In genomic region chr19:19959151-19959799, GRCh38 we compare ENCODE assay signal across 8 cellular contexts. TPM values are rescaled to one million over a fixed set of nuclear protein-coding genes. Genes with fewer than 3 reads are reported as not detected.
DNase-seq lines count a peak whose midpoint lies in the region; ATAC-seq, FAIRE-seq and TF ChIP-seq lines count a peak whose summit lies in the region.
"Not testable (repeated sequence)": the region's sequence is repeated elsewhere in the genome, so short reads cannot be mapped to it uniquely, and the experiment has no call there.

No MANE protein-coding gene starts in this region.

- not testable (repeated sequence) for H3K9me3 Mint-ChIP-seq in GM23338, activated B cell treated with CpG ODN at 0.5 μM for 24 hours, naive B cell

- CTCF ChIA-PET in AG04450 (lab: Charles Lee) (interaction anchor here (0.9 kb wide), 1 partner anchor 427 kb away, joined by 3 read pairs; no protein-coding TSS in a partner anchor), activated B cell treated with CpG ODN at 0.5 μM for 24 hours (lab: Charles Lee) (interaction anchor here (0.8 to 3.4 kb wide), 3 partner anchors 316 to 427 kb away, joined by 3 to 19 read pairs (median 4); partner anchors contain the start of genes GMIP and LPAR2)

- H4K20me1 ChIP-seq in GM23338 (replicated peaks; ENCODE audit: insufficient read depth) = not testable (repeated sequence)

- H3K9me2 ChIP-seq in GM23338 (ENCODE audit: insufficient read depth) = not testable (repeated sequence)

- H3K4me3 ChIP-seq in AG04450 (ENCODE audit: low read depth, low read length); adipocyte (ENCODE audit: low read length): not testable (repeated sequence)
- H3K4me3 ChIP-seq in GM23338 = 0 out of 2 replicates have a peak overlapping the region, but pooled peaks have one; percentile 37

- intact Hi-C loops in activated B cell treated with CpG ODN at 0.5 μM for 24 hours (cut with micrococcal nuclease) = loop anchor here (1.0 to 2.0 kb wide), 5 partner anchors 80 to 427 kb away; partner anchors contain the start of genes ATP13A1, GMIP and ZNF682

- not testable (repeated sequence) for ATAC-seq in GM23338; activated B cell treated with CpG ODN at 0.5 μM for 24 hours (ENCODE audit: low read depth); naive B cell (ENCODE audit: low read depth in 2 of 2)

- not testable (repeated sequence) for H3K27ac Mint-ChIP-seq in GM23338, activated B cell treated with CpG ODN at 0.5 μM for 24 hours, naive B cell

- not testable (repeated sequence) for H3K4me1 ChIP-seq in GM23338 (ENCODE audit: insufficient read depth); adipocyte (ENCODE audit: control insufficient read depth, insufficient read depth, low read length)

- not testable (repeated sequence) for H3K4me3 Mint-ChIP-seq in GM23338
- H3K4me3 Mint-ChIP-seq in activated B cell treated with CpG ODN at 0.5 μM for 24 hours (peak overlapping the region; percentile 19), naive B cell (peak overlapping the region in 7 of 8 donors; percentile 7 to 78 (median 57))

- DNase-seq in AG04450 (ENCODE audit: low read depth, low spot score) (peak; percentile 3), GM23338 (ENCODE audit: low spot score) (peak; percentile 88), NCI-H345 treated with DMSO at 0.1 percent for 48 hours (lab: John Stamatoyannopoulos, UW; ENCODE audit: unreplicated experiment) (peak; percentile 7), activated B cell treated with CpG ODN at 0.5 μM for 24 hours (peak; percentile 56), adipocyte (ENCODE audit: low read depth) (peak; percentile 85), naive B cell (peak; percentile 57)
- DNase-seq in frontal cortex (ENCODE audit: low spot score in 2 of 2) = not testable (repeated sequence)
- peak; percentile 52 for DNase-seq in stimulated activated CD4-positive, alpha-beta T cell treated with anti-CD3 and anti-CD28 coated beads, Interleukin-4, amount 100 ng/mL, for 48 hours (ENCODE audit: low read depth in 2 of 2)

- H3K79me2 ChIP-seq in GM23338 (replicated peaks; ENCODE audit: insufficient read depth) = not testable (repeated sequence)

- not testable (repeated sequence) for H3K36me3 ChIP-seq in GM23338 (ENCODE audit: insufficient read depth); adipocyte (ENCODE audit: control insufficient read depth, insufficient read depth, low read length, severe bottlenecking)

- H3K4me2 ChIP-seq in GM23338 = peak overlapping the region; percentile 66; the same call in 1 of the 2 replicates

- H3K36me3 Mint-ChIP-seq in GM23338 (ENCODE audit: low read depth); activated B cell treated with CpG ODN at 0.5 μM for 24 hours (ENCODE audit: low read depth); naive B cell: not testable (repeated sequence)

- FAIRE-seq in frontal cortex (lab: Jason Lieb, UNC) = peak; percentile 17

- POLR2A ChIA-PET in AG04450 (lab: Yijun Ruan, JAX) = not testable (repeated sequence)
- POLR2A ChIA-PET in activated B cell treated with CpG ODN at 0.5 μM for 24 hours (lab: Charles Lee) = interaction anchor here (1.1 to 1.8 kb wide), 2 partner anchors 93 to 427 kb away, joined by 3 to 4 read pairs; partner anchors contain the start of gene ZNF253

- not testable (repeated sequence) for H3K4me1 Mint-ChIP-seq in GM23338, activated B cell treated with CpG ODN at 0.5 μM for 24 hours, naive B cell

- not testable (repeated sequence) for H3K27ac ChIP-seq in AG04450 (ENCODE audit: low read depth, low read length); GM23338 (ENCODE audit: low read depth)

- H3K9ac ChIP-seq in adipocyte (ENCODE audit: low read length) = not testable (repeated sequence)

- H3K27me3 Mint-ChIP-seq in GM23338 (ENCODE audit: insufficient read depth, low read depth, poor library complexity); activated B cell treated with CpG ODN at 0.5 μM for 24 hours; naive B cell: not testable (repeated sequence)

- peaks cover 19% of the 10 kb centered on the region for H3K9me3 ChIP-seq in AG04450 (ENCODE audit: control insufficient read depth, insufficient read depth, low read length)
- H3K9me3 ChIP-seq in adipocyte (ENCODE audit: control insufficient read depth, low read length) = not testable (repeated sequence)

- not testable (repeated sequence) for H3K27me3 ChIP-seq in AG04450 (ENCODE audit: control insufficient read depth, insufficient read depth, low read length); GM23338 (ENCODE audit: insufficient read depth); adipocyte (replicated peaks; ENCODE audit: control insufficient read depth, insufficient read depth, low read length)

- not testable (repeated sequence) for H3F3A ChIP-seq in GM23338 (replicated peaks; ENCODE audit: low read depth)

- TF ChIP-seq CTCF in AG04450 (IDR thresholded peaks at IDR 0.05; ENCODE audit: low read depth, low read length) = peak; percentile 54
- peak; percentile 72 to 84 for TF ChIP-seq CTCF in GM23338 (conservative IDR thresholded peaks at IDR 0.05; ENCODE audit: low read depth in 2 of 2)
- peak; percentile 54 for TF ChIP-seq CTCF in activated B cell treated with CpG ODN at 0.5 μM for 24 hours (IDR thresholded peaks at IDR 0.05)

- H2AFZ ChIP-seq in GM23338 = peak overlapping the region; percentile 32; the same call in 1 of the 2 replicates

RNA-seq across cellular contexts. Expression of gene ZNF93, which starts 58.5 kb away (rescaled TPM):
- polyA plus RNA-seq in AG04450 (2011; rRNA removed) = 4.6 and 4.9 TPM in 2 replicates
- 5.7 and 7.3 TPM in 2 replicates for polyA minus RNA-seq in AG04450 (2011; rRNA and poly(A)+ RNA removed)
- 122 and 123 TPM in 2 replicates for total RNA-seq in GM23338 (2014; rRNA removed; shearing (Covaris generic))
- 40.5 and 48.6 TPM in 2 replicates for polyA plus RNA-seq in GM23338 (2016; fragmentation: Nextera tagmentation; extraction: Ambion mirVana)
- 13.5 and 14.9 TPM in 2 replicates for total RNA-seq in activated B cell treated with CpG ODN at 0.5 μM for 24 hours
- total RNA-seq in frontal cortex = 27.3 TPM
- 10 to 100 TPM; 13.1 to 24.6 (median 18.9) TPM for polyA plus RNA-seq in naive B cell (ENCODE audit: low read depth in 6 of 6)
